ENCODE assay signal across 1 cellular context in the genomic region with DNA sequence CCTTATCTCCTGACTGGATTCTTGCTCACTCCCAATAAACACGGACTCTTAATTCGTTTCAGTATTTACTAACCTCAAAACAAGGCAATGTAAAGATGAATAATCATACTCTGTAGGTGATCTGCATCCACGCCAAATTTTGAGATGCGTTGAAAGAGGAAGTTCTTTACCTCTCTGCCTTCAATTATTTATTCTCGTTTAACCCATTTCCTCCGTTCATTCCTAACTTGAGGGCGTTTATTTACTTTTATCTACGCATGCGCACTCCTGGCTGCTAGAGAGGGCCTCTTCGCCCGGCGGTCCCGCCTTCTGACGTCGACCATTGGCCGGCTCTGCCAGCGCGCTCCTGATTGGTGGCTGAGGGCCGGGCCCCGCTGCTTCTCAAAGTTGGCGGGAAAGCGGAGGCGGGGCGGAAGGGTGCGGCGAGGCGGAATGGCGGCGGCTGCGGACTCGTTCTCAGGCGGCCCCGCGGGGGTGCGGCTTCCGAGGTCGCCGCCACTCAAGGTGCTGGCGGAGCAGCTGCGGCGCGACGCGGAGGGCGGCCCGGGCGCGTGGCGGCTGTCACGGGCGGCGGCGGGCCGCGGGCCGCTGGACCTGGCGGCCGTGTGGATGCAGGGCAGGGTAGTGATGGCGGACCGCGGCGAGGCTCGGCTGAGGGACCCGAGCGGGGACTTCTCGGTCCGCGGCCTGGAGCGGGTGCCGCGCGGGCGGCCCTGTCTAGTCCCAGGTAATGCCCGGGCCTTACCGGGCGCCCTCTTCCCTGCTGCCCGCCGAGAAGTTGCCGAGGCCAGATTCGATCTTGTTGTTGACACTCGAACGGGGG.
A peak's percentile ranks its signal among the peaks of the same experiment; 100 is the strongest.
TF ChIP-seq lines count a peak whose summit lies in the region.

TSS of gene RMI2 (plus strand) at position 420 of the 823 bp plus-strand sequence. CDS start at position 433, 13 bp downstream.

TF ChIP-seq in HEK293, 187 proteins besides CTCF, POLR2A, EP300 and RAD21 (continued from another document):
- no peak for TF ChIP-seq PRDM2 (tag by site-specific recombination; IDR thresholded peaks at IDR 0.05; ENCODE audit: borderline replicate concordance)
- TF ChIP-seq MYNN (tag by site-specific recombination; IDR thresholded peaks at IDR 0.05; ENCODE audit: borderline replicate concordance): 0 out of 2 replicates have a peak, but pooled peaks have one; percentile 38
- TF ChIP-seq KLF1 (tag by site-specific recombination; IDR thresholded peaks at IDR 0.05): peak; percentile 74
- TF ChIP-seq EGR2 (tag by site-specific recombination; IDR thresholded peaks at IDR 0.05; ENCODE audit: low read depth): 0 out of 2 replicates have a peak, but pooled peaks have one; percentile 34
- TF ChIP-seq ZBTB17 (tag by site-specific recombination; IDR thresholded peaks at IDR 0.05): no peak
- TF ChIP-seq REPIN1 (tag by site-specific recombination; IDR thresholded peaks at IDR 0.05; ENCODE audit: low read depth): 0 out of 2 replicates have a peak, but pooled peaks have one; percentile 26
- peak; percentile 100 for TF ChIP-seq KLF10 (tag by site-specific recombination; IDR thresholded peaks at IDR 0.05)
- TF ChIP-seq ZNF677 (tag by site-specific recombination; IDR thresholded peaks at IDR 0.05): 0 out of 2 replicates have a peak, but pooled peaks have one; percentile 54
- TF ChIP-seq ZBTB11 (tag by site-specific recombination; conservative IDR thresholded peaks at IDR 0.05; ENCODE audit: low read depth): peak; percentile 8; the same call in 1 of the 2 replicates
- TF ChIP-seq PRDM6 (tag by site-specific recombination; IDR thresholded peaks at IDR 0.05): 0 out of 2 replicates have a peak, but pooled peaks have one; percentile 12
- no peak for TF ChIP-seq ZNF311 (tag by site-specific recombination; IDR thresholded peaks at IDR 0.05; ENCODE audit: borderline replicate concordance)
- TF ChIP-seq ZNF335 (tag by site-specific recombination; conservative IDR thresholded peaks at IDR 0.05): peak; percentile 87
- no peak for TF ChIP-seq ZNF501 (tag by site-specific recombination; IDR thresholded peaks at IDR 0.05)
- TF ChIP-seq, protein P1, sequence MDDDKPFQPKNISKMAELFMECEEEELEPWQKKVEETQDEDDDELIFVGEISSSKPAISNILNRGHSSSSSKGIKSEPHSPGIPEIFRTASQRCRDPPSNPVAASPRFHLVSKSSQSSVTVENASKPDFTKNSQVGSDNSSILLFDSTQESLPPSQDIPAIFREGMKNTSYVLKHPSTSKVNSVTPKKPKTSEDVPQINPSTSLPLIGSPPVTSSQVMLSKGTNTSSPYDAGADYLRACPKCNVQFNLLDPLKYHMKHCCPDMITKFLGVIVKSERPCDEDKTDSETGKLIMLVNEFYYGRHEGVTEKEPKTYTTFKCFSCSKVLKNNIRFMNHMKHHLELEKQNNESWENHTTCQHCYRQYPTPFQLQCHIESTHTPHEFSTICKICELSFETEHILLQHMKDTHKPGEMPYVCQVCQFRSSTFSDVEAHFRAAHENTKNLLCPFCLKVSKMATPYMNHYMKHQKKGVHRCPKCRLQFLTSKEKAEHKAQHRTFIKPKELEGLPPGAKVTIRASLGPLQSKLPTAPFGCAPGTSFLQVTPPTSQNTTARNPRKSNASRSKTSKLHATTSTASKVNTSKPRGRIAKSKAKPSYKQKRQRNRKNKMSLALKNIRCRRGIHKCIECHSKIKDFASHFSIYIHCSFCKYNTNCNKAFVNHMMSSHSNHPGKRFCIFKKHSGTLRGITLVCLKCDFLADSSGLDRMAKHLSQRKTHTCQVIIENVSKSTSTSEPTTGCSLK (tag by site-specific recombination; IDR thresholded peaks at IDR 0.05): no peak
- TF ChIP-seq PBX3 (CRISPR knock-in tag; IDR thresholded peaks at IDR 0.05): peak; percentile 57; the same call in 1 of the 2 replicates
- TF ChIP-seq TRIM28 (IDR thresholded peaks at IDR 0.05; ENCODE audit: borderline replicate concordance, low read length): no peak
- no peak for TF ChIP-seq ZNF792 (tag by site-specific recombination; IDR thresholded peaks at IDR 0.05)
- no peak for TF ChIP-seq MZF1 (tag by site-specific recombination; IDR thresholded peaks at IDR 0.05; ENCODE audit: borderline replicate concordance)
- no peak for TF ChIP-seq ZNF514 (tag by site-specific recombination; IDR thresholded peaks at IDR 0.05)
- no peak for TF ChIP-seq ZNF2 (tag by site-specific recombination; IDR thresholded peaks at IDR 0.05)
- TF ChIP-seq ZNF391 (tag by site-specific recombination; IDR thresholded peaks at IDR 0.05; ENCODE audit: borderline replicate concordance, low read depth): no peak
- TF ChIP-seq ZNF660 (tag by site-specific recombination; IDR thresholded peaks at IDR 0.05): no peak
- peak; percentile 92 for TF ChIP-seq ZNF10 (tag by site-specific recombination; IDR thresholded peaks at IDR 0.05)
- peak; percentile 91 for TF ChIP-seq ZNF366 (tag by site-specific recombination; conservative IDR thresholded peaks at IDR 0.05)
- TF ChIP-seq HOXA7 (CRISPR knock-in tag; IDR thresholded peaks at IDR 0.05; ENCODE audit: borderline replicate concordance): no peak
- TF ChIP-seq YY1 (tag by site-specific recombination; IDR thresholded peaks at IDR 0.05): peak; percentile 77; the same call in 1 of the 2 replicates
- TF ChIP-seq, protein P2, sequence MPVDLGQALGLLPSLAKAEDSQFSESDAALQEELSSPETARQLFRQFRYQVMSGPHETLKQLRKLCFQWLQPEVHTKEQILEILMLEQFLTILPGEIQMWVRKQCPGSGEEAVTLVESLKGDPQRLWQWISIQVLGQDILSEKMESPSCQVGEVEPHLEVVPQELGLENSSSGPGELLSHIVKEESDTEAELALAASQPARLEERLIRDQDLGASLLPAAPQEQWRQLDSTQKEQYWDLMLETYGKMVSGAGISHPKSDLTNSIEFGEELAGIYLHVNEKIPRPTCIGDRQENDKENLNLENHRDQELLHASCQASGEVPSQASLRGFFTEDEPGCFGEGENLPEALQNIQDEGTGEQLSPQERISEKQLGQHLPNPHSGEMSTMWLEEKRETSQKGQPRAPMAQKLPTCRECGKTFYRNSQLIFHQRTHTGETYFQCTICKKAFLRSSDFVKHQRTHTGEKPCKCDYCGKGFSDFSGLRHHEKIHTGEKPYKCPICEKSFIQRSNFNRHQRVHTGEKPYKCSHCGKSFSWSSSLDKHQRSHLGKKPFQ (tag by site-specific recombination; IDR thresholded peaks at IDR 0.05): no peak
- TF ChIP-seq ZIC2 (tag by site-specific recombination; IDR thresholded peaks at IDR 0.05): 0 out of 2 replicates have a peak, but pooled peaks have one; percentile 27
